In genomic region chr10:130137659-130138478, GRCh38 we compare ENCODE assay signal across 9 cellular contexts. TPM values are rescaled to one million over a fixed set of nuclear protein-coding genes. Genes with fewer than 3 reads are reported as not detected.
A peak's percentile ranks its signal among the peaks of the same experiment; 100 is the strongest.
DNase-seq lines count a peak whose midpoint lies in the region; TF ChIP-seq lines count a peak whose summit lies in the region.
"Had no signal": no experiment of that assay in that cellular context is flagged by ENCODE, and none has a peak within 500 bp of the region (broad histone marks: within the 10 kb centered on the region; RNA-seq: fewer than 3 reads in every experiment).

No MANE protein-coding gene starts in this region.

- H3K4ac ChIP-seq in neuronal stem cell (ENCODE audit: low read length), result no peak overlapping the region

- POLR2A ChIA-PET in CD8-positive, alpha-beta memory T cell (lab: Charles Lee), result interaction anchor here (2.9 kb wide), 1 partner anchor 27 kb away, joined by 69 read pairs; the partner anchor contains the start of gene C10orf143

- H2AFZ ChIP-seq in OCI-LY1 (ENCODE audit: low read length) (no peak overlapping the region), neuronal stem cell (ENCODE audit: low read length) (no peak overlapping the region)

- H3K4me1 ChIP-seq in CD8-positive, alpha-beta memory T cell (ENCODE audit: insufficient read depth, low read length), result peaks cover 53% of the 10 kb centered on the region
- H3K4me1 ChIP-seq in OCI-LY1 (ENCODE audit: insufficient read depth, low read length, severe bottlenecking), result peaks cover 66% of the 10 kb centered on the region
- H3K4me1 ChIP-seq in endodermal cell (ENCODE audit: control insufficient read depth, insufficient read depth, low read length), result no peaks in the 10 kb centered on the region
- H3K4me1 ChIP-seq in neuronal stem cell (ENCODE audit: control insufficient read depth in 2 of 2, insufficient read depth in 1 of 2, low read depth in 1 of 2, low read length in 2 of 2), result peaks cover 3 to 19% of the 10 kb centered on the region in 2 donors

- no peaks in the 10 kb centered on the region for H3K9me3 Mint-ChIP-seq in CD8-positive, alpha-beta memory T cell
- H3K9me3 Mint-ChIP-seq in endodermal cell, result no peaks in the 10 kb centered on the region

- peak overlapping the region; percentile 90 for H3K9ac ChIP-seq in OCI-LY1 (ENCODE audit: low read length)
- H3K9ac ChIP-seq in endodermal cell (ENCODE audit: extremely low read depth, low read length, poor library complexity, severe bottlenecking), result peak overlapping the region; percentile 80
- H3K9ac ChIP-seq in neuronal stem cell (ENCODE audit: low read depth, low read length, poor library complexity), result no peak overlapping the region

- no peak overlapping the region for H2BK5ac ChIP-seq in neuronal stem cell (ENCODE audit: low read length)

- no peaks in the 10 kb centered on the region for H4K20me1 ChIP-seq in OCI-LY1 (ENCODE audit: insufficient read depth, low read length)

- H3K79me1 ChIP-seq in neuronal stem cell (ENCODE audit: low read depth, low read length), result peaks cover 10% of the 10 kb centered on the region

- no peak overlapping the region for H3K18ac ChIP-seq in neuronal stem cell (ENCODE audit: low read length)

- CTCF ChIA-PET in CD8-positive, alpha-beta memory T cell (lab: Charles Lee), result interaction anchor here (1.0 to 6.6 kb wide), 2 partner anchors 10 to 27 kb away, joined by 3 to 65 read pairs; partner anchors contain the start of gene C10orf143

- no peak overlapping the region for H2BK120ac ChIP-seq in neuronal stem cell (ENCODE audit: low read depth, low read length)

- no peaks in the 10 kb centered on the region for H3K27me3 ChIP-seq in CD8-positive, alpha-beta memory T cell (ENCODE audit: insufficient read depth, low read length, poor library complexity, severe bottlenecking)
- H3K27me3 ChIP-seq in OCI-LY1 (ENCODE audit: insufficient read depth, low read length) (no peaks in the 10 kb centered on the region), endodermal cell (ENCODE audit: control insufficient read depth, insufficient read depth, low read length, poor library complexity, severe bottlenecking) (no peaks in the 10 kb centered on the region), neuronal stem cell (ENCODE audit: control insufficient read depth in 3 of 3, insufficient read depth in 3 of 3, low read depth in 1 of 3, low read length in 3 of 3) (peaks cover 0 to 3% (median 0%) of the 10 kb centered on the region in 3 experiments)

- no peaks in the 10 kb centered on the region for H3K9me2 ChIP-seq in OCI-LY1 (ENCODE audit: low read depth, low read length)

- peaks cover 0 to 24% (median 9%) of the 10 kb centered on the region in 3 donors for H3K36me3 Mint-ChIP-seq in CD8-positive, alpha-beta memory T cell
- peaks cover 31% of the 10 kb centered on the region for H3K36me3 Mint-ChIP-seq in endodermal cell (ENCODE audit: low read depth)

- 89 to 94% methylated on average over 26 to 28 of the region's 28 CpGs for WGBS in endodermal cell (ENCODE audit: insufficient coverage in 1 of 2, insufficient read length in 1 of 2), 2 experiments
- no CpG with 5 or more reads among the region's 28 CpGs for WGBS in neuronal stem cell (ENCODE audit: extremely low coverage in 2 of 2, insufficient read length in 2 of 2, insufficient replicate concordance in 1 of 2), 2 donors

- no peak overlapping the region for H2BK12ac ChIP-seq in neuronal stem cell (ENCODE audit: low read length)

- no peak overlapping the region for H4K91ac ChIP-seq in neuronal stem cell (ENCODE audit: low read depth, low read length, poor library complexity)

- no peaks in the 10 kb centered on the region for H3K36me3 ChIP-seq in CD8-positive, alpha-beta memory T cell (ENCODE audit: insufficient read depth, low read length)
- H3K36me3 ChIP-seq in OCI-LY1 (ENCODE audit: insufficient read depth, low read length) (peaks cover 17% of the 10 kb centered on the region; the same call in 1 of the 2 replicates), endodermal cell (ENCODE audit: control insufficient read depth, insufficient read depth, low read length) (peaks cover 39% of the 10 kb centered on the region), neuronal stem cell (replicated peaks in 1 of 2; ENCODE audit: control insufficient read depth in 2 of 2, insufficient read depth in 2 of 2, low read length in 2 of 2) (peaks cover 3 to 50% of the 10 kb centered on the region in 2 donors)

- H3K4me3 Mint-ChIP-seq in CD8-positive, alpha-beta memory T cell, result peak overlapping the region; percentile 87 to 96 (median 88)
- peak overlapping the region; percentile 79 for H3K4me3 Mint-ChIP-seq in endodermal cell

- H4K8ac ChIP-seq in neuronal stem cell (ENCODE audit: low read depth, low read length), result no peak overlapping the region

- no peaks in the 10 kb centered on the region for H3K9me3 ChIP-seq in CD8-positive, alpha-beta memory T cell (ENCODE audit: low read length)
- H3K9me3 ChIP-seq in OCI-LY1 (ENCODE audit: low read length) (no peaks in the 10 kb centered on the region), endodermal cell (ENCODE audit: control insufficient read depth, low read length) (no peaks in the 10 kb centered on the region), neuronal stem cell (replicated peaks in 1 of 2; ENCODE audit: control insufficient read depth in 2 of 2, insufficient read depth in 1 of 2, low read depth in 1 of 2, low read length in 2 of 2) (no peaks in the 10 kb centered on the region)

- H3K14ac ChIP-seq in neuronal stem cell (ENCODE audit: low read length), result no peak overlapping the region

- H3K27ac Mint-ChIP-seq in CD8-positive, alpha-beta memory T cell, result peak overlapping the region in 7 of 8 donors; percentile 28 to 88 (median 84)
- H3K27ac Mint-ChIP-seq in endodermal cell, result peak overlapping the region; percentile 79

- H3K4me1 Mint-ChIP-seq in CD8-positive, alpha-beta memory T cell, result peaks cover 49 to 66% (median 63%) of the 10 kb centered on the region in 3 donors
- peaks cover 16% of the 10 kb centered on the region for H3K4me1 Mint-ChIP-seq in endodermal cell

- peak overlapping the region; percentile 73 for H3K4me3 ChIP-seq in CD8-positive, alpha-beta memory T cell (ENCODE audit: low read length)
- H3K4me3 ChIP-seq in OCI-LY1 (ENCODE audit: low read depth, low read length, poor library complexity, severe bottlenecking) (peak overlapping the region; percentile 96), endodermal cell (ENCODE audit: low read length) (peak overlapping the region; percentile 95), neuronal stem cell (ENCODE audit: low read length in 2 of 2) (peak overlapping the region; percentile 73 to 97)

- H3K4me2 ChIP-seq in OCI-LY1 (ENCODE audit: low read length) (peak overlapping the region; percentile 98), neuronal stem cell (ENCODE audit: insufficient read depth, low read length, poor library complexity, severe bottlenecking) (no peak overlapping the region)

- H2BK15ac ChIP-seq in neuronal stem cell (ENCODE audit: low read length), result no peak overlapping the region

- no peak overlapping the region for H2AK5ac ChIP-seq in neuronal stem cell (ENCODE audit: low read depth, low read length)

- H3K27ac ChIP-seq in CD8-positive, alpha-beta memory T cell (ENCODE audit: low read depth, low read length), result peak overlapping the region; percentile 70
- H3K27ac ChIP-seq in OCI-LY1 (ENCODE audit: low read depth, low read length, poor library complexity, severe bottlenecking) (no peak overlapping the region), endodermal cell (ENCODE audit: low read depth, low read length) (no peak overlapping the region), neuronal stem cell (replicated peaks; ENCODE audit: low read length) (no peak overlapping the region)

- no peak overlapping the region for H3K23ac ChIP-seq in neuronal stem cell (ENCODE audit: low read depth, low read length, poor library complexity)

- no peaks in the 10 kb centered on the region for H3F3A ChIP-seq in OCI-LY1 (ENCODE audit: insufficient read depth, low read length)

- TF ChIP-seq CTCF in OCI-LY1 (IDR thresholded peaks at IDR 0.05; ENCODE audit: low read length), result no peak
- TF ChIP-seq CTCF in endodermal cell (conservative IDR thresholded peaks at IDR 0.05), result no peak

- DNase-seq in CD8-positive, alpha-beta memory T cell, result no peak
- DNase-seq in endodermal cell (no peak), neuronal stem cell (ENCODE audit: low spot score) (no peak), NCI-H2171 (lab: John Stamatoyannopoulos, UW) (no peak), NCI-H345 treated with DMSO at 0.1 percent for 48 hours (lab: John Stamatoyannopoulos, UW; ENCODE audit: unreplicated experiment) (no peak), NCI-H2227 treated with DMSO at 0.1 percent for 48 hours (lab: John Stamatoyannopoulos, UW) (no peak), mucosa of gallbladder (ENCODE audit: low spot score) (no peak)
- DNase-seq: NCI-H1048 had no signal

- H3K27me3 Mint-ChIP-seq in CD8-positive, alpha-beta memory T cell, result peaks cover 0 to 8% of the 10 kb centered on the region in 2 donors
- H3K27me3 Mint-ChIP-seq in endodermal cell (ENCODE audit: insufficient read depth), result peaks cover 11% of the 10 kb centered on the region

- H3K79me2 ChIP-seq in OCI-LY1 (ENCODE audit: insufficient read depth, low read length), result peaks cover 57% of the 10 kb centered on the region

RNA-seq across cellular contexts. Expression of gene GLRX3, which starts 1.7 kb away (rescaled TPM):
- 100 to 1,000 TPM; 155 to 169 TPM for total RNA-seq in CD8-positive, alpha-beta memory T cell
- 78.6 TPM for polyA plus RNA-seq in CD8-positive, alpha-beta memory T cell
- total RNA-seq in endodermal cell, result 100 to 1,000 TPM; 119 to 123 TPM
- polyA plus RNA-seq in endodermal cell (2013, experiment 1 of 2), result 117 TPM
- polyA plus RNA-seq in endodermal cell (2013, experiment 2 of 2), result 109 TPM
- 124 TPM for polyA plus RNA-seq in neuronal stem cell (2013, experiment 1 of 2)
- 125 TPM for polyA plus RNA-seq in neuronal stem cell (2013, experiment 2 of 2)
- 50.1 TPM for total RNA-seq in mucosa of gallbladder

RNA-seq across cellular contexts. Expression of gene C10orf143, which starts 27.2 kb away (rescaled TPM):
- 1 to 10 TPM; 5.7 to 6.7 TPM for total RNA-seq in CD8-positive, alpha-beta memory T cell
- 24.6 TPM for polyA plus RNA-seq in CD8-positive, alpha-beta memory T cell
- total RNA-seq in endodermal cell (1 to 10 TPM; 1.5 to 1.9 TPM), mucosa of gallbladder (4.8 TPM)
- 1.3 TPM for polyA plus RNA-seq in endodermal cell (2013, experiment 1 of 2)
- polyA plus RNA-seq in endodermal cell (2013, experiment 2 of 2), result 0.70 TPM
- 4.9 TPM for polyA plus RNA-seq in neuronal stem cell (2013, experiment 1 of 2)
- 4.7 TPM for polyA plus RNA-seq in neuronal stem cell (2013, experiment 2 of 2)
